ENCODE assay signal across 8 cellular contexts in genomic region chr22:26484360-26484706, GRCh38. TPM values are rescaled to one million over a fixed set of nuclear protein-coding genes. Genes with fewer than 3 reads are reported as not detected.
A peak's percentile ranks its signal among the peaks of the same experiment; 100 is the strongest.
DNase-seq lines count a peak whose midpoint lies in the region; ATAC-seq and TF ChIP-seq lines count a peak whose summit lies in the region.

No MANE protein-coding gene starts in this region.

- peaks cover 67% of the 10 kb centered on the region for H3K36me3 Mint-ChIP-seq in activated T-cell treated with anti-CD3 and anti-CD28 coated beads, Interleukin-2, amount 50 U/mL, for 24 hours (ENCODE audit: low read depth)
- peaks cover 62% of the 10 kb centered on the region for H3K36me3 Mint-ChIP-seq in activated T-helper 17 cell treated with anti-CD3 and anti-CD28 coated beads, Interleukin-2, amount 50 U/mL, for 72 hours (ENCODE audit: low read depth)

- peaks cover 1% of the 10 kb centered on the region for H3K36me3 ChIP-seq in kidney epithelial cell (ENCODE audit: control insufficient read depth, insufficient read depth, low read length)
- H3K36me3 ChIP-seq in tibial nerve = peaks cover 0 to 45% (median 5%) of the 10 kb centered on the region in 3 donors

- H3K27ac ChIP-seq in tibial nerve = peak overlapping the region; percentile 96 to 100 (median 98)

- H3K4me1 ChIP-seq in tibial nerve = peaks cover 0 to 61% (median 38%) of the 10 kb centered on the region in 4 donors

- ATAC-seq in activated T-helper 17 cell treated with anti-CD3 and anti-CD28 coated beads, Interleukin-2, amount 50 U/mL, for 72 hours (replicated peaks) = peak; percentile 7

- no peaks in the 10 kb centered on the region for H3K27me3 ChIP-seq in kidney epithelial cell (ENCODE audit: control insufficient read depth, insufficient read depth, low read length)
- H3K27me3 ChIP-seq in tibial nerve = no peaks in the 10 kb centered on the region

- H3K4me3 Mint-ChIP-seq in activated T-cell treated with anti-CD3 and anti-CD28 coated beads, Interleukin-2, amount 50 U/mL, for 24 hours = peak overlapping the region; percentile 96
- peak overlapping the region; percentile 91 for H3K4me3 Mint-ChIP-seq in activated T-helper 17 cell treated with anti-CD3 and anti-CD28 coated beads, Interleukin-2, amount 50 U/mL, for 72 hours

- TF ChIP-seq EP300 in tibial nerve (IDR thresholded peaks at IDR 0.05) = no peak

- H3K27me3 Mint-ChIP-seq in activated T-cell treated with anti-CD3 and anti-CD28 coated beads, Interleukin-2, amount 50 U/mL, for 24 hours = no peaks in the 10 kb centered on the region
- H3K27me3 Mint-ChIP-seq in activated T-helper 17 cell treated with anti-CD3 and anti-CD28 coated beads, Interleukin-2, amount 50 U/mL, for 72 hours = no peaks in the 10 kb centered on the region

- peak overlapping the region; percentile 98 for H3K27ac Mint-ChIP-seq in activated T-cell treated with anti-CD3 and anti-CD28 coated beads, Interleukin-2, amount 50 U/mL, for 24 hours
- H3K27ac Mint-ChIP-seq in activated T-helper 17 cell treated with anti-CD3 and anti-CD28 coated beads, Interleukin-2, amount 50 U/mL, for 72 hours = peak overlapping the region; percentile 93

- TF ChIP-seq POLR2A in tibial nerve (IDR thresholded peaks at IDR 0.05) = no peak

- H3K4me3 ChIP-seq in kidney epithelial cell (ENCODE audit: low read depth, low read length) = peak overlapping the region; percentile 87
- H3K4me3 ChIP-seq in tibial nerve = peak overlapping the region; percentile 94 to 99 (median 97)

- no peak for DNase-seq in activated T-cell treated with anti-CD3 and anti-CD28 coated beads, Interleukin-2, amount 50 U/mL, for 24 hours
- DNase-seq in activated T-cell treated with anti-CD3 and anti-CD28 coated beads for 4 hours (no peak), kidney epithelial cell (ENCODE audit: low read depth) (no peak), tibial nerve (ENCODE audit: low spot score in 2 of 2) (no peak), globus pallidus (ENCODE audit: low spot score) (no peak), NCI-H1417 (lab: John Stamatoyannopoulos, UW) (no peak)
- DNase-seq in stimulated activated naive CD4-positive, alpha-beta T cell treated with Interleukin-2 at 50 U/mL for 16 hours (lab: John Stamatoyannopoulos, UW) = no peak

- H3K4me1 Mint-ChIP-seq in activated T-cell treated with anti-CD3 and anti-CD28 coated beads, Interleukin-2, amount 50 U/mL, for 24 hours (ENCODE audit: low read depth) = peaks cover 62% of the 10 kb centered on the region
- H3K4me1 Mint-ChIP-seq in activated T-helper 17 cell treated with anti-CD3 and anti-CD28 coated beads, Interleukin-2, amount 50 U/mL, for 72 hours = peaks cover 42% of the 10 kb centered on the region

- WGBS in tibial nerve, 2 donors = 11% methylated on average over 6 of the region's 6 CpGs

- H3K9me3 Mint-ChIP-seq in activated T-cell treated with anti-CD3 and anti-CD28 coated beads, Interleukin-2, amount 50 U/mL, for 24 hours = no peaks in the 10 kb centered on the region
- H3K9me3 Mint-ChIP-seq in activated T-helper 17 cell treated with anti-CD3 and anti-CD28 coated beads, Interleukin-2, amount 50 U/mL, for 72 hours = no peaks in the 10 kb centered on the region

- no peak for TF ChIP-seq CTCF in kidney epithelial cell (IDR thresholded peaks at IDR 0.05; ENCODE audit: insufficient read depth, low read length, poor library complexity, severe bottlenecking)
- no peak for TF ChIP-seq CTCF in tibial nerve (IDR thresholded peaks at IDR 0.05)

- H3K9me3 ChIP-seq in tibial nerve = no peaks in the 10 kb centered on the region

RNA-seq across cellular contexts. Expression of gene SRRD, which starts 0.7 kb away (rescaled TPM):
- 10 to 100 TPM; 22.2 to 40.3 TPM for total RNA-seq in activated T-helper 17 cell treated with anti-CD3 and anti-CD28 coated beads, Interleukin-2, amount 50 U/mL, for 72 hours
- total RNA-seq in kidney epithelial cell (33.4 and 45.0 TPM in 2 replicates), tibial nerve (10 to 100 TPM in 2 of 4 donors, 1 to 10 TPM in 2; 9.0 to 17.7 (median 10.4) TPM)

RNA-seq across cellular contexts. Expression of gene HPS4, which starts 0.8 kb away (rescaled TPM):
- total RNA-seq in activated T-helper 17 cell treated with anti-CD3 and anti-CD28 coated beads, Interleukin-2, amount 50 U/mL, for 72 hours = 10 to 100 TPM; 36.4 to 56.3 TPM
- total RNA-seq in kidney epithelial cell (43.9 and 46.4 TPM in 2 replicates), tibial nerve (10 to 100 TPM; 32.7 to 62.3 (median 46.0) TPM)

RNA-seq across cellular contexts. Expression of gene TFIP11, which starts 27.9 kb away (rescaled TPM):
- total RNA-seq in activated T-helper 17 cell treated with anti-CD3 and anti-CD28 coated beads, Interleukin-2, amount 50 U/mL, for 72 hours = 10 to 100 TPM; 44.8 to 50.4 TPM
- total RNA-seq in kidney epithelial cell (40.0 and 45.8 TPM in 2 replicates), tibial nerve (10 to 100 TPM; 15.5 to 23.9 (median 19.3) TPM)

RNA-seq across cellular contexts. Expression of gene ASPHD2, which starts 55.3 kb away (rescaled TPM):
- total RNA-seq in activated T-helper 17 cell treated with anti-CD3 and anti-CD28 coated beads, Interleukin-2, amount 50 U/mL, for 72 hours = 10 to 100 TPM; 13.2 to 20.2 TPM
- total RNA-seq in kidney epithelial cell (10.6 and 16.3 TPM in 2 replicates), tibial nerve (1 to 10 TPM in 1 of 4 donors, under 1 TPM in 3; 0.20 to 1.2 (median 0.54) TPM)
